ENCODE assay signal across 1 cellular context in the genomic region with DNA sequence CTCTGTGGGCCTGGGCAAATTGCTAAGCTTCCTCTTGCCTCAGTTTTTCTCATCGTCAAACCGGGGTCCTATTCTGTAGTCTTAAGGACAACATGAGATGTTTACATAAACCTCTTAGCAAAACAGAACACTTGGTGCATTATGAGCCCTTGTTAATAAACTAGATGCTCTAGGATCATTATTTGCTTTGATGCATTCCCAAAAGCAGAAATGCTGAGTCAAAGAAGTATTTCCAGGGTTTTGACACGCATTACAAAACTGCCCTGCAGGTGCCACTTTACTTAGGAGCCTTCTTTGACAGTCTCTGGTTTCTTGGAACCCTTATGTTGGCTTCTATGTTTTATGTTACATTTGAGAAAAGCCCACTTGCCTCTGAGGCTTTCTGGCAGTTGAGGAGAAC.
TF ChIP-seq lines count a peak whose summit lies in the region.

No MANE protein-coding gene starts in this region.

TF ChIP-seq in H1, 55 proteins besides CTCF, POLR2A, EP300 and RAD21:
- peak; percentile 58; the same call in 1 of the 2 replicates for TF ChIP-seq MAFK (IDR thresholded peaks at IDR 0.05; ENCODE audit: low read depth, low read length)
- TF ChIP-seq BACH1 (IDR thresholded peaks at IDR 0.05; ENCODE audit: low read length) = peak; percentile 69; the same call in 1 of the 2 replicates
- no peak for TF ChIP-seq RBBP5 (IDR thresholded peaks at IDR 0.05; ENCODE audit: borderline replicate concordance, low read depth, low read length)
